In the genomic region with DNA sequence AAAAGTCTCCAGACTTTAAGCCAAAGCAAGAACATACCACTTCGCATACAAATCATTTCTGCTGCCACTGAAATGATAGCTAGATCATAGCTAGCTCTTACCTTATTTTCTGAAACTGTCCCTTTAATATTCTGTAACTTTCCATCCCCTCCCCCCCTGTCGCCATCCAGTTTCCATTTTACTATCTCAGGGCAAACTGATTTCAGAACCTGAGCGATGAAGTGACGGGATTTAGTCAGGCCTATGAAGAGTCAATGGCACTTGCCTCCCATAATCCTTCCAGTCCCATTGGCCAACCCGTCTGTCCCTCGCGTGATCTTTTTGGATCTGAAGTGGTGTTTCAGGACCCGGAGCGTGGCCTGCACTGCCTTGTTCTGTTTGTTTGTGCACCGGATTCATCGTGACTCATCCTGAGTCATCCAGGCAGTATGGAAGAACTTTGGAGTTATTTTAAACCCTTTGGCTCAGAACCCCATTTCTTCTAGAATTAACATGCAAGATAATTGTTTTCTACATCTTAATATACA, we compare ENCODE assay signal across 2 cellular contexts.
A peak's percentile ranks its signal among the peaks of the same experiment; 100 is the strongest.
TF ChIP-seq lines count a peak whose summit lies in the region.

No MANE protein-coding gene starts in this region.

TF ChIP-seq in K562, 482 proteins besides CTCF, POLR2A, EP300 and RAD21 (continued from another document and continues in another):
- no peak for TF ChIP-seq EZH2 (IDR thresholded peaks at IDR 0.05; ENCODE audit: borderline replicate concordance, low read depth, low read length)
- peak; percentile 29 for TF ChIP-seq NFYB (IDR thresholded peaks at IDR 0.05; ENCODE audit: extremely low read depth, insufficient read length)
- no peak for TF ChIP-seq ZNF384 (IDR thresholded peaks at IDR 0.05; ENCODE audit: low read depth, low read length)
- TF ChIP-seq, protein P1, sequence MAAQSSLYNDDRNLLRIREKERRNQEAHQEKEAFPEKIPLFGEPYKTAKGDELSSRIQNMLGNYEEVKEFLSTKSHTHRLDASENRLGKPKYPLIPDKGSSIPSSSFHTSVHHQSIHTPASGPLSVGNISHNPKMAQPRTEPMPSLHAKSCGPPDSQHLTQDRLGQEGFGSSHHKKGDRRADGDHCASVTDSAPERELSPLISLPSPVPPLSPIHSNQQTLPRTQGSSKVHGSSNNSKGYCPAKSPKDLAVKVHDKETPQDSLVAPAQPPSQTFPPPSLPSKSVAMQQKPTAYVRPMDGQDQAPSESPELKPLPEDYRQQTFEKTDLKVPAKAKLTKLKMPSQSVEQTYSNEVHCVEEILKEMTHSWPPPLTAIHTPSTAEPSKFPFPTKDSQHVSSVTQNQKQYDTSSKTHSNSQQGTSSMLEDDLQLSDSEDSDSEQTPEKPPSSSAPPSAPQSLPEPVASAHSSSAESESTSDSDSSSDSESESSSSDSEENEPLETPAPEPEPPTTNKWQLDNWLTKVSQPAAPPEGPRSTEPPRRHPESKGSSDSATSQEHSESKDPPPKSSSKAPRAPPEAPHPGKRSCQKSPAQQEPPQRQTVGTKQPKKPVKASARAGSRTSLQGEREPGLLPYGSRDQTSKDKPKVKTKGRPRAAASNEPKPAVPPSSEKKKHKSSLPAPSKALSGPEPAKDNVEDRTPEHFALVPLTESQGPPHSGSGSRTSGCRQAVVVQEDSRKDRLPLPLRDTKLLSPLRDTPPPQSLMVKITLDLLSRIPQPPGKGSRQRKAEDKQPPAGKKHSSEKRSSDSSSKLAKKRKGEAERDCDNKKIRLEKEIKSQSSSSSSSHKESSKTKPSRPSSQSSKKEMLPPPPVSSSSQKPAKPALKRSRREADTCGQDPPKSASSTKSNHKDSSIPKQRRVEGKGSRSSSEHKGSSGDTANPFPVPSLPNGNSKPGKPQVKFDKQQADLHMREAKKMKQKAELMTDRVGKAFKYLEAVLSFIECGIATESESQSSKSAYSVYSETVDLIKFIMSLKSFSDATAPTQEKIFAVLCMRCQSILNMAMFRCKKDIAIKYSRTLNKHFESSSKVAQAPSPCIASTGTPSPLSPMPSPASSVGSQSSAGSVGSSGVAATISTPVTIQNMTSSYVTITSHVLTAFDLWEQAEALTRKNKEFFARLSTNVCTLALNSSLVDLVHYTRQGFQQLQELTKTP (IDR thresholded peaks at IDR 0.05; ENCODE audit: low read depth in 1 of 2, partially characterized antibody in 2 of 2) = peak in 1 of 2 experiments; percentile 45
- no peak for TF ChIP-seq ZNF740 (CRISPR knock-in tag; IDR thresholded peaks at IDR 0.05)
- no peak for TF ChIP-seq ZNF740 (tag; IDR thresholded peaks at IDR 0.05)
- TF ChIP-seq HDAC2 (IDR thresholded peaks at IDR 0.05) = peak; percentile 79
- TF ChIP-seq ZNF121 (CRISPR knock-in tag; conservative IDR thresholded peaks at IDR 0.05) = peak; percentile 75
- peak; percentile 71; the same call in 1 of the 2 replicates for TF ChIP-seq L3MBTL2 (IDR thresholded peaks at IDR 0.05)
- TF ChIP-seq ZNF318 (IDR thresholded peaks at IDR 0.05; ENCODE audit: borderline replicate concordance in 1 of 2, low read depth in 1 of 2) = peak in 1 of 2 experiments; percentile 55; a peak in 1 of 4 replicates

TF ChIP-seq in HepG2, 621 proteins besides CTCF, POLR2A, EP300 and RAD21 (continued from another document and continues in another):
- TF ChIP-seq ZNF281 (CRISPR knock-in tag; IDR thresholded peaks at IDR 0.05; ENCODE audit: borderline replicate concordance) (peak; percentile 56; the same call in 1 of the 2 replicates), CREB1 (IDR thresholded peaks at IDR 0.05) (peak; percentile 32; the same call in 1 of the 2 replicates), CREB1 (CRISPR knock-in tag; IDR thresholded peaks at IDR 0.05) (peak; percentile 17; the same call in 1 of the 2 replicates), ZNF512 (CRISPR knock-in tag; IDR thresholded peaks at IDR 0.05) (no peak), MBNL3 (CRISPR knock-in tag; conservative IDR thresholded peaks at IDR 0.05) (no peak), BRCA1 (CRISPR knock-in tag; IDR thresholded peaks at IDR 0.05) (no peak), ZNF253 (CRISPR knock-in tag; IDR thresholded peaks at IDR 0.05; ENCODE audit: borderline replicate concordance) (no peak), MIER3 (CRISPR knock-in tag; IDR thresholded peaks at IDR 0.05; ENCODE audit: borderline replicate concordance) (no peak), ZSCAN29 (CRISPR knock-in tag; conservative IDR thresholded peaks at IDR 0.05) (0 out of 2 replicates have a peak, but pooled peaks have one; percentile 33), TBX2 (CRISPR knock-in tag; IDR thresholded peaks at IDR 0.05; ENCODE audit: borderline replicate concordance) (0 out of 2 replicates have a peak, but pooled peaks have one; percentile 34), RARG (CRISPR knock-in tag; IDR thresholded peaks at IDR 0.05; ENCODE audit: low read depth) (no peak), HNRNPK (IDR thresholded peaks at IDR 0.05; ENCODE audit: low read depth, low read length, poor library complexity, severe bottlenecking) (peak; percentile 50), ZMYM3 (CRISPR knock-in tag; IDR thresholded peaks at IDR 0.05) (no peak), ZNF143 (CRISPR knock-in tag; IDR thresholded peaks at IDR 0.05) (peak; percentile 29; the same call in 1 of the 2 replicates), MLX (CRISPR knock-in tag; IDR thresholded peaks at IDR 0.05) (no peak), ZNF615 (CRISPR knock-in tag; IDR thresholded peaks at IDR 0.05; ENCODE audit: borderline replicate concordance) (peak; percentile 71; the same call in 1 of the 2 replicates), PAX8 (CRISPR knock-in tag; IDR thresholded peaks at IDR 0.05; ENCODE audit: borderline replicate concordance) (no peak), HOXA3 (CRISPR knock-in tag; IDR thresholded peaks at IDR 0.05) (0 out of 2 replicates have a peak, but pooled peaks have one; percentile 23), ASH2L (IDR thresholded peaks at IDR 0.05; ENCODE audit: insufficient read length, low read depth, low read length) (peak; percentile 43), ZBTB7B (CRISPR knock-in tag; IDR thresholded peaks at IDR 0.05) (no peak), FOXA1 (IDR thresholded peaks at IDR 0.05) (no peak), FOXA1 (CRISPR knock-in tag; IDR thresholded peaks at IDR 0.05) (0 out of 2 replicates have a peak, but pooled peaks have one; percentile 26), NFYC (CRISPR knock-in tag; IDR thresholded peaks at IDR 0.05) (peak; percentile 64), RBM39 (IDR thresholded peaks at IDR 0.05; ENCODE audit: low read depth, low read length, poor library complexity, severe bottlenecking) (no peak), SMC3 (IDR thresholded peaks at IDR 0.05; ENCODE audit: low read length) (no peak), ETV6 (CRISPR knock-in tag; conservative IDR thresholded peaks at IDR 0.05) (no peak), DNMT1 (CRISPR knock-in tag; IDR thresholded peaks at IDR 0.05) (no peak), FOSL2 (CRISPR knock-in tag; IDR thresholded peaks at IDR 0.05) (peak; percentile 100), RARA (CRISPR knock-in tag; IDR thresholded peaks at IDR 0.05) (peak; percentile 29; the same call in 1 of the 2 replicates), ARNTL (CRISPR knock-in tag; IDR thresholded peaks at IDR 0.05) (0 out of 2 replicates have a peak, but pooled peaks have one; percentile 19), ELF3 (CRISPR knock-in tag; IDR thresholded peaks at IDR 0.05) (peak; percentile 44; the same call in 1 of the 2 replicates), ZNF547 (CRISPR knock-in tag; IDR thresholded peaks at IDR 0.05) (0 out of 2 replicates have a peak, but pooled peaks have one; percentile 22)
- TF ChIP-seq, protein P2, sequence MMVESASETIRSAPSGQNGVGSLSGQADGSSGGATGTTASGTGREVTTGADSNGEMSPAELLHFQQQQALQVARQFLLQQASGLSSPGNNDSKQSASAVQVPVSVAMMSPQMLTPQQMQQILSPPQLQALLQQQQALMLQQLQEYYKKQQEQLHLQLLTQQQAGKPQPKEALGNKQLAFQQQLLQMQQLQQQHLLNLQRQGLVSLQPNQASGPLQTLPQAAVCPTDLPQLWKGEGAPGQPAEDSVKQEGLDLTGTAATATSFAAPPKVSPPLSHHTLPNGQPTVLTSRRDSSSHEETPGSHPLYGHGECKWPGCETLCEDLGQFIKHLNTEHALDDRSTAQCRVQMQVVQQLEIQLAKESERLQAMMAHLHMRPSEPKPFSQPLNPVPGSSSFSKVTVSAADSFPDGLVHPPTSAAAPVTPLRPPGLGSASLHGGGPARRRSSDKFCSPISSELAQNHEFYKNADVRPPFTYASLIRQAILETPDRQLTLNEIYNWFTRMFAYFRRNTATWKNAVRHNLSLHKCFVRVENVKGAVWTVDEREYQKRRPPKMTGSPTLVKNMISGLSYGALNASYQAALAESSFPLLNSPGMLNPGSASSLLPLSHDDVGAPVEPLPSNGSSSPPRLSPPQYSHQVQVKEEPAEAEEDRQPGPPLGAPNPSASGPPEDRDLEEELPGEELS (CRISPR knock-in tag; IDR thresholded peaks at IDR 0.05) = peak; percentile 18; the same call in 1 of the 2 replicates
- TF ChIP-seq, protein P3, sequence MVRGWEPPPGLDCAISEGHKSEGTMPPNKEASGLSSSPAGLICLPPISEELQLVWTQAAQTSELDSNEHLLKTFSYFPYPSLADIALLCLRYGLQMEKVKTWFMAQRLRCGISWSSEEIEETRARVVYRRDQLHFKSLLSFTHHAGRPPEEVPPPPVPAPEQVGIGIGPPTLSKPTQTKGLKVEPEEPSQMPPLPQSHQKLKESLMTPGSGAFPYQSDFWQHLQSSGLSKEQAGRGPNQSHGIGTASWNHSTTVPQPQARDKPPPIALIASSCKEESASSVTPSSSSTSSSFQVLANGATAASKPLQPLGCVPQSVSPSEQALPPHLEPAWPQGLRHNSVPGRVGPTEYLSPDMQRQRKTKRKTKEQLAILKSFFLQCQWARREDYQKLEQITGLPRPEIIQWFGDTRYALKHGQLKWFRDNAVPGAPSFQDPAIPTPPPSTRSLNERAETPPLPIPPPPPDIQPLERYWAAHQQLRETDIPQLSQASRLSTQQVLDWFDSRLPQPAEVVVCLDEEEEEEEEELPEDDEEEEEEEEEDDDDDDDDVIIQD (CRISPR knock-in tag; IDR thresholded peaks at IDR 0.05; ENCODE audit: low read depth) = peak; percentile 83
- TF ChIP-seq, protein P4, sequence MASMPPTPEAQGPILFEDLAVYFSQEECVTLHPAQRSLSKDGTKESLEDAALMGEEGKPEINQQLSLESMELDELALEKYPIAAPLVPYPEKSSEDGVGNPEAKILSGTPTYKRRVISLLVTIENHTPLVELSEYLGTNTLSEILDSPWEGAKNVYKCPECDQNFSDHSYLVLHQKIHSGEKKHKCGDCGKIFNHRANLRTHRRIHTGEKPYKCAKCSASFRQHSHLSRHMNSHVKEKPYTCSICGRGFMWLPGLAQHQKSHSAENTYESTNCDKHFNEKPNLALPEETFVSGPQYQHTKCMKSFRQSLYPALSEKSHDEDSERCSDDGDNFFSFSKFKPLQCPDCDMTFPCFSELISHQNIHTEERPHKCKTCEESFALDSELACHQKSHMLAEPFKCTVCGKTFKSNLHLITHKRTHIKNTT (CRISPR knock-in tag; IDR thresholded peaks at IDR 0.05) = no peak
- TF ChIP-seq, protein P5, sequence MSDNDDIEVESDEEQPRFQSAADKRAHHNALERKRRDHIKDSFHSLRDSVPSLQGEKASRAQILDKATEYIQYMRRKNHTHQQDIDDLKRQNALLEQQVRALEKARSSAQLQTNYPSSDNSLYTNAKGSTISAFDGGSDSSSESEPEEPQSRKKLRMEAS (IDR thresholded peaks at IDR 0.05) = peak; percentile 39; the same call in 1 of the 2 replicates
